Comparison of ENCODE assay signal across 1 cellular context in the genomic region with DNA sequence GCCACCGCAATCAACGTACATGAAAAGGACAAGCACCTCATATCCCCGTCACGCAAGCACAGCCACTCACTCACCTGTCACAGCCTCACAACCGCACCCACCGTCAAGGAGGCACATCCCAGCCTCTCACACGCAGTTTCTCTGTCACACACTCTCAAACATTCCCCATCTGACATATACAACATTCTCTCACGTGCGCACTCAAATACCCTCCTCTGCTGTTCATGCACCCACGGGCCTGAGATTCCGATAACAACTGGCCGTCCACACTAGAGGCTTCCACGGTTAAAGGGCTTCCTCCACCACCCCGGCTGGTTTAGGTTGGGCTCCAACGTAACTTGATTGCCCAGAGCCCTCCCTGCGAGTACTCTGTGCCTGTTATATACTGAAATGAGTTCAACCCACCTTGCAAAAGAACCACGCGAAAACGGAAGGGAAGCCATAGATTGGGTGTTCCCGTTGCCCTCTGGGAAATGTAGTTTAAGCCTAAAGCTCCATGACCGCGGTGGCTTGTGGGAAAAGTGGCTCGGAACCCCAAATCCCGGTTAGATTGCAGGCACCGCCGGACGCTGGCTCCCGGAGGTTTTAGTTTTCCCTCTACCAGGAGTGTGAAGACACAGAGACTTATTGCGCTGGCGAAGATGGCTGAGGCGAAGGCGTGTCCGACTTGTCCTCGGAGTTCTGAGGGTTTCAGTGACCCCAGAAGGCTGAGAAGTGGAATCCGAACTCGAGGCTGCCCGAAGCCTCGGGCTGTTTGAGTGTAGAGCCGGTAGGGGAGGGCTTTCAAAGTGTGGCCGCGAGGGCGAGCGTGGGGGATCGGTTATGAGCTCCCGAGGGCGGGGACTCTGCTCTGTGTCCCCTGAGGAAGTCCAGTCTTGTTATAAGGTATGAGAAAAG.
TF ChIP-seq lines count a peak whose summit lies in the region.

Gene ZNF573, minus strand, starts transcription at position 448 of the 897 bp plus-strand sequence. CDS start 5,857 bp downstream, outside the sequence.

TF ChIP-seq in HepG2, 621 proteins besides CTCF, POLR2A, EP300 and RAD21 (continued from another document and continues in another):
- TF ChIP-seq TFDP2 (CRISPR knock-in tag; IDR thresholded peaks at IDR 0.05) (0 out of 2 replicates have a peak, but pooled peaks have one; percentile 44), ATF4 (CRISPR knock-in tag; IDR thresholded peaks at IDR 0.05) (peak in 1 of 2 experiments; percentile 24; a peak in 1 of 4 replicates), MLLT10 (CRISPR knock-in tag; IDR thresholded peaks at IDR 0.05) (no peak), ZIK1 (CRISPR knock-in tag; IDR thresholded peaks at IDR 0.05; ENCODE audit: borderline replicate concordance, low read depth) (no peak), MIER2 (CRISPR knock-in tag; IDR thresholded peaks at IDR 0.05) (no peak), ZEB1 (IDR thresholded peaks at IDR 0.05; ENCODE audit: insufficient replicate concordance, low read depth) (no peak), REPIN1 (CRISPR knock-in tag; IDR thresholded peaks at IDR 0.05; ENCODE audit: borderline replicate concordance, low read depth) (no peak), REST (IDR thresholded peaks at IDR 0.05; ENCODE audit: borderline replicate concordance in 1 of 2, low read depth in 1 of 2, low read length in 2 of 2) (peak in 1 of 2 experiments; percentile 6; a peak in 1 of 4 replicates), ZNF703 (CRISPR knock-in tag; IDR thresholded peaks at IDR 0.05; ENCODE audit: borderline replicate concordance) (0 out of 2 replicates have a peak, but pooled peaks have one; percentile 33), SIX4 (CRISPR knock-in tag; IDR thresholded peaks at IDR 0.05) (no peak), ATM (IDR thresholded peaks at IDR 0.05; ENCODE audit: borderline replicate concordance) (no peak), ZMYM2 (CRISPR knock-in tag; IDR thresholded peaks at IDR 0.05) (no peak), SNAPC2 (CRISPR knock-in tag; IDR thresholded peaks at IDR 0.05) (no peak), CHD2 (IDR thresholded peaks at IDR 0.05; ENCODE audit: low read depth, low read length) (no peak), ZNF282 (IDR thresholded peaks at IDR 0.05; ENCODE audit: partially characterized antibody) (no peak), ZNF816 (CRISPR knock-in tag; IDR thresholded peaks at IDR 0.05; ENCODE audit: borderline replicate concordance) (no peak), HNRNPH1 (optimal IDR thresholded peaks at IDR 0.05; ENCODE audit: low read depth, low read length) (no peak), CENPT (CRISPR knock-in tag; IDR thresholded peaks at IDR 0.05; ENCODE audit: low read depth) (no peak), ZFX (CRISPR knock-in tag; IDR thresholded peaks at IDR 0.05; ENCODE audit: low read depth) (peak; percentile 81), NFE2L2 (IDR thresholded peaks at IDR 0.05; ENCODE audit: low read length) (no peak), ZZZ3 (CRISPR knock-in tag; IDR thresholded peaks at IDR 0.05; ENCODE audit: borderline replicate concordance) (no peak), ZNF609 (CRISPR knock-in tag; IDR thresholded peaks at IDR 0.05; ENCODE audit: borderline replicate concordance) (no peak), ZFP36L1 (CRISPR knock-in tag; IDR thresholded peaks at IDR 0.05) (no peak), PAWR (CRISPR knock-in tag; IDR thresholded peaks at IDR 0.05; ENCODE audit: borderline replicate concordance) (no peak), KLF9 (CRISPR knock-in tag; IDR thresholded peaks at IDR 0.05; ENCODE audit: low read depth) (no peak), YEATS4 (CRISPR knock-in tag; IDR thresholded peaks at IDR 0.05; ENCODE audit: borderline replicate concordance) (peak; percentile 64; the same call in 1 of the 2 replicates), HOXA5 (CRISPR knock-in tag; IDR thresholded peaks at IDR 0.05) (no peak), NFE2L1 (CRISPR knock-in tag; IDR thresholded peaks at IDR 0.05; ENCODE audit: borderline replicate concordance) (no peak), GTF3A (CRISPR knock-in tag; conservative IDR thresholded peaks at IDR 0.05) (no peak), TFE3 (CRISPR knock-in tag; IDR thresholded peaks at IDR 0.05) (no peak; the same call in 1 of the 2 replicates), MXD3 (CRISPR knock-in tag; IDR thresholded peaks at IDR 0.05) (no peak), ZNF784 (CRISPR knock-in tag; IDR thresholded peaks at IDR 0.05; ENCODE audit: borderline replicate concordance) (peak; percentile 63; the same call in 1 of the 2 replicates), SOX5 (CRISPR knock-in tag; IDR thresholded peaks at IDR 0.05; ENCODE audit: borderline replicate concordance) (no peak), HMG20A (CRISPR knock-in tag; IDR thresholded peaks at IDR 0.05; ENCODE audit: borderline replicate concordance) (no peak)
- TF ChIP-seq, protein P1, sequence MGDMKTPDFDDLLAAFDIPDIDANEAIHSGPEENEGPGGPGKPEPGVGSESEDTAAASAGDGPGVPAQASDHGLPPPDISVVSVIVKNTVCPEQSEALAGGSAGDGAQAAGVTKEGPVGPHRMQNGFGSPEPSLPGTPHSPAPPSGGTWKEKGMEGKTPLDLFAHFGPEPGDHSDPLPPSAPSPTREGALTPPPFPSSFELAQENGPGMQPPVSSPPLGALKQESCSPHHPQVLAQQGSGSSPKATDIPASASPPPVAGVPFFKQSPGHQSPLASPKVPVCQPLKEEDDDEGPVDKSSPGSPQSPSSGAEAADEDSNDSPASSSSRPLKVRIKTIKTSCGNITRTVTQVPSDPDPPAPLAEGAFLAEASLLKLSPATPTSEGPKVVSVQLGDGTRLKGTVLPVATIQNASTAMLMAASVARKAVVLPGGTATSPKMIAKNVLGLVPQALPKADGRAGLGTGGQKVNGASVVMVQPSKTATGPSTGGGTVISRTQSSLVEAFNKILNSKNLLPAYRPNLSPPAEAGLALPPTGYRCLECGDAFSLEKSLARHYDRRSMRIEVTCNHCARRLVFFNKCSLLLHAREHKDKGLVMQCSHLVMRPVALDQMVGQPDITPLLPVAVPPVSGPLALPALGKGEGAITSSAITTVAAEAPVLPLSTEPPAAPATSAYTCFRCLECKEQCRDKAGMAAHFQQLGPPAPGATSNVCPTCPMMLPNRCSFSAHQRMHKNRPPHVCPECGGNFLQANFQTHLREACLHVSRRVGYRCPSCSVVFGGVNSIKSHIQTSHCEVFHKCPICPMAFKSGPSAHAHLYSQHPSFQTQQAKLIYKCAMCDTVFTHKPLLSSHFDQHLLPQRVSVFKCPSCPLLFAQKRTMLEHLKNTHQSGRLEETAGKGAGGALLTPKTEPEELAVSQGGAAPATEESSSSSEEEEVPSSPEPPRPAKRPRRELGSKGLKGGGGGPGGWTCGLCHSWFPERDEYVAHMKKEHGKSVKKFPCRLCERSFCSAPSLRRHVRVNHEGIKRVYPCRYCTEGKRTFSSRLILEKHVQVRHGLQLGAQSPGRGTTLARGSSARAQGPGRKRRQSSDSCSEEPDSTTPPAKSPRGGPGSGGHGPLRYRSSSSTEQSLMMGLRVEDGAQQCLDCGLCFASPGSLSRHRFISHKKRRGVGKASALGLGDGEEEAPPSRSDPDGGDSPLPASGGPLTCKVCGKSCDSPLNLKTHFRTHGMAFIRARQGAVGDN (CRISPR knock-in tag; IDR thresholded peaks at IDR 0.05), result peak; percentile 81
